ENCODE assay signal across 8 cellular contexts in the genomic region with DNA sequence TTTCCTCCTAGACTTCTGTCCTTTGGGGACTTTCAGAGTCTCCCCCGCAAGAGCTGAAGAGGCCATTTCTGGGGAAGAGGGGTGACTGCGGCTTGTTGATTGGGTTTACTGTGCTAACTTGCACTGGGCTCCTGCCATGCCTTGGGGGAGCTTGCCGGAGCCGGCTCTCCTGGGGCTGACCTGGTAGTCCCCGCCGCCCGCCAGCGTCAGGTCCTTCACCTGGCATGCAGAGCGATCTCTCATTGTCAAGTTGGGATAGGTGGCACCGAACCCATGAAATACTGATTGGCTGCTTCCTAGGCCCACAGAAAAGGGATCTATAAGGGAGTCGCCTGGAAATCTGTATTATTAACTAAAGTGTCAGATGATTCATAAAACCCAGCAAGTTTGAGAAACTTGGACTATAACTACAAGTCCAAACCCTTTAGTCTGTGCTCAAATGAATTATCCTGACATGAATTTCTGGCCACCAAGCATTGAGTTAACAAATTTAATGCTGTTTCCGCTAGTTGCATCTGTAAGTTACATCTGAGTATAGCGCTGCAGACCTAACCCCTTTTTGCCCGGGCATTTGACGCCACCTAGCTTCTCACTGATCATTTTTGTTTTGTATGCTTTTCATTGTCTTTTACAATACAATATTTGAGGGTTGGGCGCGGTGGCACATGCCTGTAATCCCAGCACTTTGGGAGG. TPM values are rescaled to one million over a fixed set of nuclear protein-coding genes. Genes with fewer than 3 reads are reported as not detected.
DNase-seq lines count a peak whose midpoint lies in the region; ATAC-seq and TF ChIP-seq lines count a peak whose summit lies in the region.

No MANE protein-coding gene starts in this region.

- peak; percentile 61 for DNase-seq in BE2C
- DNase-seq in NCI-H526 treated with DMSO at 0.1 percent for 48 hours (lab: John Stamatoyannopoulos, UW), result peak; percentile 50
- DNase-seq in activated CD8-positive, alpha-beta memory T cell treated with anti-CD3 and anti-CD28 coated beads, Interleukin-2, amount 10 ng/mL, durations not matched to agents 7 days and 5 days, result peak; percentile 82
- DNase-seq in naive thymus-derived CD8-positive, alpha-beta T cell, result peak; percentile 23 to 77 (median 61)
- DNase-seq in type B pancreatic cell (ENCODE audit: extremely low spot score, unreplicated experiment), result no peak

- POLR2A ChIA-PET in naive thymus-derived CD8-positive, alpha-beta T cell (lab: Charles Lee), result interaction anchor here (0.7 to 7.2 kb wide), 30 partner anchors 10 to 1326 kb away, joined by 3 to 207 read pairs (median 5); a partner anchor contains a TSS

- H3K27ac ChIP-seq in esophagus (ENCODE audit: low read depth in 2 of 2, low read length in 1 of 2), result peak overlapping the region; percentile 87 to 92

- ATAC-seq in GM19043 (IDR thresholded peaks at IDR 0.05; ENCODE audit: low read depth, unreplicated experiment), result peak; percentile 22
- ATAC-seq in HG03354 (IDR thresholded peaks at IDR 0.05; ENCODE audit: poor library complexity, severe bottlenecking, unreplicated experiment), result peak; percentile 42
- peak; percentile 60 for ATAC-seq in activated CD8-positive, alpha-beta memory T cell treated with anti-CD3 and anti-CD28 coated beads, Interleukin-2, amount 10 ng/mL, durations not matched to agents 7 days and 5 days
- ATAC-seq in naive thymus-derived CD8-positive, alpha-beta T cell, result peak; percentile 47 to 48

- WGBS in esophagus, 2 donors, result 5 to 8% methylated on average over 17 of the region's 17 CpGs

- no peaks in the 10 kb centered on the region for H3K9me3 Mint-ChIP-seq in activated CD8-positive, alpha-beta memory T cell treated with anti-CD3 and anti-CD28 coated beads, Interleukin-2, amount 10 ng/mL, durations not matched to agents 7 days and 5 days (ENCODE audit: low read depth)
- no peaks in the 10 kb centered on the region for H3K9me3 Mint-ChIP-seq in naive thymus-derived CD8-positive, alpha-beta T cell
- H3K9me3 Mint-ChIP-seq in type B pancreatic cell, result no peaks in the 10 kb centered on the region

- CTCF ChIA-PET in activated CD8-positive, alpha-beta memory T cell treated with anti-CD3 and anti-CD28 coated beads, Interleukin-2, amount 10 ng/mL, durations not matched to agents 7 days and 5 days (lab: Charles Lee), result interaction anchor here (0.6 to 5.7 kb wide), 23 partner anchors 9 to 272 kb away, joined by 3 to 68 read pairs (median 5); a partner anchor contains a TSS

- peaks cover 16% of the 10 kb centered on the region for H3K36me3 Mint-ChIP-seq in activated CD8-positive, alpha-beta memory T cell treated with anti-CD3 and anti-CD28 coated beads, Interleukin-2, amount 10 ng/mL, durations not matched to agents 7 days and 5 days
- H3K36me3 Mint-ChIP-seq in naive thymus-derived CD8-positive, alpha-beta T cell, result peaks cover 0 to 27% (median 4%) of the 10 kb centered on the region in 3 donors
- H3K36me3 Mint-ChIP-seq in type B pancreatic cell, result no peaks in the 10 kb centered on the region

- TF ChIP-seq CTCF in BE2C (IDR thresholded peaks at IDR 0.05; ENCODE audit: low read depth, low read length) (peak; percentile 57), type B pancreatic cell (conservative IDR thresholded peaks at IDR 0.05) (peak; percentile 31)

- peak overlapping the region; percentile 91 for H3K4me3 Mint-ChIP-seq in activated CD8-positive, alpha-beta memory T cell treated with anti-CD3 and anti-CD28 coated beads, Interleukin-2, amount 10 ng/mL, durations not matched to agents 7 days and 5 days
- H3K4me3 Mint-ChIP-seq in naive thymus-derived CD8-positive, alpha-beta T cell, result peak overlapping the region; percentile 89 to 96 (median 94)
- H3K4me3 Mint-ChIP-seq in type B pancreatic cell, result peak overlapping the region; percentile 95

- H3K4me1 ChIP-seq in BE2C (no peaks in the 10 kb centered on the region; the same call in 1 of the 2 replicates), esophagus (ENCODE audit: control insufficient read depth in 2 of 2, insufficient read depth in 2 of 2, low read length in 1 of 2) (peaks cover 0 to 8% of the 10 kb centered on the region in 2 donors)

- H3K27me3 Mint-ChIP-seq in activated CD8-positive, alpha-beta memory T cell treated with anti-CD3 and anti-CD28 coated beads, Interleukin-2, amount 10 ng/mL, durations not matched to agents 7 days and 5 days, result no peaks in the 10 kb centered on the region
- H3K27me3 Mint-ChIP-seq in naive thymus-derived CD8-positive, alpha-beta T cell, result no peaks in the 10 kb centered on the region
- H3K27me3 Mint-ChIP-seq in type B pancreatic cell, result no peaks in the 10 kb centered on the region

- H3K4me1 Mint-ChIP-seq in activated CD8-positive, alpha-beta memory T cell treated with anti-CD3 and anti-CD28 coated beads, Interleukin-2, amount 10 ng/mL, durations not matched to agents 7 days and 5 days, result peaks cover 33% of the 10 kb centered on the region
- H3K4me1 Mint-ChIP-seq in naive thymus-derived CD8-positive, alpha-beta T cell, result peaks cover 19 to 46% (median 44%) of the 10 kb centered on the region in 4 donors
- peaks cover 20% of the 10 kb centered on the region for H3K4me1 Mint-ChIP-seq in type B pancreatic cell (ENCODE audit: unreplicated experiment)

- no peaks in the 10 kb centered on the region for H3K27me3 ChIP-seq in BE2C
- H3K27me3 ChIP-seq in esophagus (ENCODE audit: control insufficient read depth in 1 of 2, insufficient read depth in 2 of 2, low read length in 2 of 2), result no peaks in the 10 kb centered on the region

- H3K9me3 ChIP-seq in BE2C, result no peaks in the 10 kb centered on the region
- H3K9me3 ChIP-seq in esophagus (ENCODE audit: control insufficient read depth in 2 of 2, insufficient read depth in 1 of 2, low read depth in 1 of 2, low read length in 1 of 2), result no peaks in the 10 kb centered on the region

- peak overlapping the region; percentile 93 for H3K27ac Mint-ChIP-seq in activated CD8-positive, alpha-beta memory T cell treated with anti-CD3 and anti-CD28 coated beads, Interleukin-2, amount 10 ng/mL, durations not matched to agents 7 days and 5 days
- H3K27ac Mint-ChIP-seq in naive thymus-derived CD8-positive, alpha-beta T cell, result peak overlapping the region; percentile 49 to 99 (median 96)
- peak overlapping the region; percentile 91 for H3K27ac Mint-ChIP-seq in type B pancreatic cell

- H3K4me3 ChIP-seq in BE2C (ENCODE audit: low read depth, low read length), result peak overlapping the region; percentile 100
- peak overlapping the region; percentile 79 to 95 for H3K4me3 ChIP-seq in esophagus (ENCODE audit: low read depth in 1 of 2, low read length in 2 of 2)

- H3K36me3 ChIP-seq in BE2C (no peaks in the 10 kb centered on the region; the same call in 1 of the 2 replicates), esophagus (ENCODE audit: control insufficient read depth in 2 of 2, insufficient read depth in 2 of 2, low read length in 1 of 2) (peaks cover 0 to 2% of the 10 kb centered on the region in 2 donors)

RNA-seq across cellular contexts. Expression of a gene that starts 0.6 kb away (rescaled TPM):
- 427 TPM for polyA plus RNA-seq in BE2C (2012; ENCODE audit: insufficient read depth, insufficient read length, low read depth)
- total RNA-seq in activated CD8-positive, alpha-beta memory T cell treated with anti-CD3 and anti-CD28 coated beads, Interleukin-2, amount 10 ng/mL, durations not matched to agents 7 days and 5 days, result 100 to 1,000 TPM in 1 of 2 experiments, 10 to 100 TPM in 1; 84.0 to 109 TPM
- polyA plus RNA-seq in esophagus, result 10 to 100 TPM; 59.4 to 91.1 TPM
- 10 to 100 TPM; 94.3 to 95.7 TPM for total RNA-seq in naive thymus-derived CD8-positive, alpha-beta T cell
- 100 to 1,000 TPM; 199 to 256 (median 238) TPM for polyA plus RNA-seq in naive thymus-derived CD8-positive, alpha-beta T cell
- total RNA-seq in type B pancreatic cell (ENCODE audit: low replicate concordance), result 68.4 and 75.2 TPM in 2 replicates

RNA-seq across cellular contexts. Expression of a gene that starts 7.1 kb away (rescaled TPM):
- polyA plus RNA-seq in BE2C (2012; ENCODE audit: insufficient read depth, insufficient read length, low read depth), result 1.6 TPM
- 1 to 10 TPM; 1.4 to 3.5 TPM for total RNA-seq in activated CD8-positive, alpha-beta memory T cell treated with anti-CD3 and anti-CD28 coated beads, Interleukin-2, amount 10 ng/mL, durations not matched to agents 7 days and 5 days
- polyA plus RNA-seq in esophagus, result 10 to 100 TPM; 24.0 to 43.4 TPM
- total RNA-seq in naive thymus-derived CD8-positive, alpha-beta T cell, result 1 to 10 TPM; 1.7 TPM
- under 1 TPM; 0.05 to 0.44 (median 0.30) TPM for polyA plus RNA-seq in naive thymus-derived CD8-positive, alpha-beta T cell
- 24.9 and 34.3 TPM in 2 replicates for total RNA-seq in type B pancreatic cell (ENCODE audit: low replicate concordance)

RNA-seq across cellular contexts. Expression of a gene that starts 15.1 kb away (rescaled TPM):
- 15.7 TPM for polyA plus RNA-seq in BE2C (2012; ENCODE audit: insufficient read depth, insufficient read length, low read depth)
- 10 to 100 TPM; 25.8 to 27.3 TPM for total RNA-seq in activated CD8-positive, alpha-beta memory T cell treated with anti-CD3 and anti-CD28 coated beads, Interleukin-2, amount 10 ng/mL, durations not matched to agents 7 days and 5 days
- polyA plus RNA-seq in esophagus, result 10 to 100 TPM in 1 of 2 donors, 1 to 10 TPM in 1; 9.6 to 11.1 TPM
- 10 to 100 TPM; 22.8 to 25.0 TPM for total RNA-seq in naive thymus-derived CD8-positive, alpha-beta T cell
- polyA plus RNA-seq in naive thymus-derived CD8-positive, alpha-beta T cell, result 10 to 100 TPM; 20.1 to 33.7 (median 21.7) TPM
- total RNA-seq in type B pancreatic cell (ENCODE audit: low replicate concordance), result 17.0 and 23.2 TPM in 2 replicates
